Comparison of ENCODE assay signal across 7 cellular contexts in genomic region chr13:52405767-52406494, GRCh38. TPM values are rescaled to one million over a fixed set of nuclear protein-coding genes. Genes with fewer than 3 reads are reported as not detected.
DNase-seq lines count a peak whose midpoint lies in the region; ATAC-seq and TF ChIP-seq lines count a peak whose summit lies in the region.

Gene THSD1, minus strand, starts transcription at chr13:52406172. Its CDS starts 3,572 bp downstream, at chr13:52402600.

- CTCF ChIA-PET in T-cell (lab: Charles Lee): interaction anchor here in 1 of 2 donors (0.6 kb wide), 1 partner anchor 246 kb away, joined by 3 read pairs; no protein-coding TSS in a partner anchor

- TF ChIP-seq RAD21 in liver (IDR thresholded peaks at IDR 0.05): no peak

- H3K4me1 ChIP-seq in ES-I3 (ENCODE audit: insufficient read depth, low read length) (no peaks in the 10 kb centered on the region; the same call in 1 of the 2 replicates), HAP-1 (no peaks in the 10 kb centered on the region), liver (ENCODE audit: control insufficient read depth in 4 of 4, insufficient read depth in 4 of 4, low read length in 3 of 4) (peaks cover 2 to 13% (median 10%) of the 10 kb centered on the region in 4 donors), stomach smooth muscle (ENCODE audit: control insufficient read depth, insufficient read depth, low read length) (peaks cover 15% of the 10 kb centered on the region)

- H3K9me3 ChIP-seq in ES-I3 (ENCODE audit: control insufficient read depth, insufficient read depth, low read length) (no peaks in the 10 kb centered on the region), HAP-1 (no peaks in the 10 kb centered on the region), liver (ENCODE audit: control insufficient read depth in 4 of 4, low read length in 3 of 4) (no peaks in the 10 kb centered on the region), stomach smooth muscle (ENCODE audit: control insufficient read depth in 2 of 2, low read length in 2 of 2) (no peaks in the 10 kb centered on the region)

- TF ChIP-seq CTCF in dorsolateral prefrontal cortex (IDR thresholded peaks at IDR 0.05 in 54 of 56, conservative IDR thresholded peaks at IDR 0.05 in 2 of 56; ENCODE audit: low read depth in 1 of 56, partially characterized antibody in 56 of 56) (no peak), liver (IDR thresholded peaks at IDR 0.05; ENCODE audit: low read depth, low read length, missing input control) (no peak)

- H3K9ac ChIP-seq in ES-I3 (ENCODE audit: low read depth, low read length): peak within 1 kb of the TSS; percentile 48; the same call in 1 of the 2 replicates
- peak within 1 kb of the TSS in 1 of 2 donors; percentile 31 for H3K9ac ChIP-seq in liver (ENCODE audit: low read depth in 1 of 2, low read length in 2 of 2)
- H3K9ac ChIP-seq in stomach smooth muscle (ENCODE audit: low read length in 2 of 2): no peak within 1 kb of the TSS

- H3K27ac Mint-ChIP-seq in T-cell: no peak within 1 kb of the TSS

- in situ Hi-C loops in HAP-1 (cut with MboI; ENCODE audit: low sequenced_read_pairs): no loop called here

- H3K9me3 Mint-ChIP-seq in T-cell: no peaks in the 10 kb centered on the region

- DNase-seq in HAP-1 (ENCODE audit: low spot score in 2 of 2) (peak in 1 of 2 experiments; percentile 30), T-cell (peak in 10 of 34 experiments; percentile 1 to 15 (median 6)), dorsolateral prefrontal cortex (no peak)

- H3K27ac ChIP-seq in dorsolateral prefrontal cortex: peak within 1 kb of the TSS in 31 of 59 donors; percentile 8 to 77 (median 34)
- H3K27ac ChIP-seq in liver (ENCODE audit: low read depth in 1 of 2, low read length in 2 of 2): peak within 1 kb of the TSS; percentile 41 to 42
- no peak within 1 kb of the TSS for H3K27ac ChIP-seq in stomach smooth muscle (ENCODE audit: low read length)

- H3K4me3 ChIP-seq in HAP-1: peak within 1 kb of the TSS; percentile 25
- H3K4me3 ChIP-seq in dorsolateral prefrontal cortex: peak within 1 kb of the TSS; percentile 17 to 73 (median 62)
- H3K4me3 ChIP-seq in liver (ENCODE audit: low read depth in 1 of 3, low read length in 3 of 3): peak within 1 kb of the TSS; percentile 41 to 67 (median 63)
- H3K4me3 ChIP-seq in stomach smooth muscle (ENCODE audit: low read length in 2 of 2): peak within 1 kb of the TSS; percentile 36 to 70

- 2% methylated on average over 68 of the region's 68 CpGs for WGBS in liver

- intact Hi-C loops in dorsolateral prefrontal cortex (cut with DNase I): no loop called here

- peaks cover 9% of the 10 kb centered on the region for H3K36me3 Mint-ChIP-seq in T-cell

- H3K36me3 ChIP-seq in ES-I3 (ENCODE audit: insufficient read depth, low read length) (no peaks in the 10 kb centered on the region), HAP-1 (replicated peaks) (no peaks in the 10 kb centered on the region), liver (ENCODE audit: control insufficient read depth in 4 of 4, insufficient read depth in 3 of 4, low read depth in 1 of 4, low read length in 3 of 4) (peaks cover 0 to 3% (median 0%) of the 10 kb centered on the region in 4 donors), stomach smooth muscle (ENCODE audit: control insufficient read depth in 2 of 2, insufficient read depth in 2 of 2, low read length in 2 of 2) (no peaks in the 10 kb centered on the region)

- peak within 1 kb of the TSS; percentile 59 to 78 (median 59) for H3K4me3 Mint-ChIP-seq in T-cell

- POLR2A ChIA-PET in T-cell (lab: Charles Lee): no interaction called here

- H3K27me3 Mint-ChIP-seq in T-cell: peaks cover 23 to 24% of the 10 kb centered on the region in 2 donors

- H3K27me3 ChIP-seq in HAP-1 (ENCODE audit: low read depth): peaks cover 45% of the 10 kb centered on the region
- peaks cover 0 to 12% (median 0%) of the 10 kb centered on the region in 45 donors for H3K27me3 ChIP-seq in dorsolateral prefrontal cortex
- no peaks in the 10 kb centered on the region for H3K27me3 ChIP-seq in liver (ENCODE audit: control insufficient read depth in 4 of 4, insufficient read depth in 4 of 4, low read length in 3 of 4)
- H3K27me3 ChIP-seq in stomach smooth muscle (ENCODE audit: control insufficient read depth in 1 of 2, insufficient read depth in 2 of 2, low read length in 2 of 2): peaks cover 12 to 16% of the 10 kb centered on the region in 2 donors

- peak; percentile 51 to 68 (median 62) for ATAC-seq in T-cell (replicated peaks in 1 of 4)
- ATAC-seq in HG02763 (IDR thresholded peaks at IDR 0.05; ENCODE audit: unreplicated experiment): no peak

- H3K4me1 Mint-ChIP-seq in T-cell: peaks cover 19 to 25% (median 22%) of the 10 kb centered on the region in 3 donors

TF ChIP-seq in liver, 16 proteins besides CTCF, POLR2A, EP300 and RAD21:
- TF ChIP-seq REST (IDR thresholded peaks at IDR 0.05) (peak; percentile 1), YY1 (IDR thresholded peaks at IDR 0.05) (no peak), RXRA (IDR thresholded peaks at IDR 0.05) (no peak), NR2F2 (IDR thresholded peaks at IDR 0.05) (no peak), TAF1 (conservative IDR thresholded peaks at IDR 0.05) (no peak)
TF ChIP-seq in liver: peak in this region for 1.

RNA-seq across cellular contexts. Expression of gene THSD1, which starts in this region (rescaled TPM):
- total RNA-seq in T-cell: under 1 TPM; 0.26 to 0.63 (median 0.47) TPM
- total RNA-seq in dorsolateral prefrontal cortex: 10 to 100 TPM in 26 of 120 experiments, 1 to 10 TPM in 94; 2.5 to 22.3 (median 7.9) TPM
- total RNA-seq in liver: 1 to 10 TPM; 1.1 to 2.8 TPM
- 1 to 10 TPM in 1 of 2 donors, under 1 TPM in 1; 0.74 to 1.7 TPM for polyA plus RNA-seq in liver

Comparison
In these comparisons a context has a peak if more than half of its experiments do, and no peak if none do; other contexts are left out.
1. Peak in ATAC-seq in T-cell; RNA of the gene not detected or under 1 TPM.